ENCODE assay signal across 2 cellular contexts in the genomic region with DNA sequence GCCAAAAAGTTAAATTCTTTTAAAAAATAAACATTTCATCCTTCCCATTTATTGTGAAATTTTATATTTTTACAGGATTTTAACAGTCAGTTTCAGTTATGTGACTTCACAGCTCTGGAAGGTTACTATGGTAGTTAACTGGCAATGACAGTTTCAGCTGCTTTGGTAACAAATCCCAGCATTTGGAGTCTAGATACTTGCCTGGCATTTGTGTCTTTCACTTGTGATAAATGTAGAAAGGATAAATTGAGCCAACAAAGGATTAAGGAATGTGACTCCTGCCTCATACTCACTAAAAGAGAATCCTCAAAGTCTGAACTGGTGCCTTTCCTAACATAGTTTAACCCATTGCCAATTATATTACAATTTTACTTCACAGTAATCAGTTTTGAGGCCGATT.
TF ChIP-seq lines count a peak whose summit lies in the region.

No MANE protein-coding gene starts in this region.

TF ChIP-seq in IMR-90, 13 proteins besides CTCF, POLR2A, EP300 and RAD21:
- TF ChIP-seq RFX5 (IDR thresholded peaks at IDR 0.05; ENCODE audit: low read depth, low read length) (no peak), MAFK (IDR thresholded peaks at IDR 0.05; ENCODE audit: low read depth, low read length) (no peak), NFE2L2 (IDR thresholded peaks at IDR 0.05; ENCODE audit: low read depth, low read length) (no peak), FOS (IDR thresholded peaks at IDR 0.05; ENCODE audit: low read depth, low read length) (no peak), MAZ (IDR thresholded peaks at IDR 0.05; ENCODE audit: borderline replicate concordance, low read depth, low read length) (no peak), SMC3 (IDR thresholded peaks at IDR 0.05; ENCODE audit: low read depth, low read length) (no peak), RCOR1 (IDR thresholded peaks at IDR 0.05; ENCODE audit: insufficient replicate concordance, low read length) (no peak), MXI1 (IDR thresholded peaks at IDR 0.05; ENCODE audit: borderline replicate concordance, low read depth, low read length) (no peak)
- TF ChIP-seq, protein P1, sequence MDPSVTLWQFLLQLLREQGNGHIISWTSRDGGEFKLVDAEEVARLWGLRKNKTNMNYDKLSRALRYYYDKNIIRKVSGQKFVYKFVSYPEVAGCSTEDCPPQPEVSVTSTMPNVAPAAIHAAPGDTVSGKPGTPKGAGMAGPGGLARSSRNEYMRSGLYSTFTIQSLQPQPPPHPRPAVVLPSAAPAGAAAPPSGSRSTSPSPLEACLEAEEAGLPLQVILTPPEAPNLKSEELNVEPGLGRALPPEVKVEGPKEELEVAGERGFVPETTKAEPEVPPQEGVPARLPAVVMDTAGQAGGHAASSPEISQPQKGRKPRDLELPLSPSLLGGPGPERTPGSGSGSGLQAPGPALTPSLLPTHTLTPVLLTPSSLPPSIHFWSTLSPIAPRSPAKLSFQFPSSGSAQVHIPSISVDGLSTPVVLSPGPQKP (IDR thresholded peaks at IDR 0.05; ENCODE audit: borderline replicate concordance, low read depth, low read length): no peak
- TF ChIP-seq, protein P2, sequence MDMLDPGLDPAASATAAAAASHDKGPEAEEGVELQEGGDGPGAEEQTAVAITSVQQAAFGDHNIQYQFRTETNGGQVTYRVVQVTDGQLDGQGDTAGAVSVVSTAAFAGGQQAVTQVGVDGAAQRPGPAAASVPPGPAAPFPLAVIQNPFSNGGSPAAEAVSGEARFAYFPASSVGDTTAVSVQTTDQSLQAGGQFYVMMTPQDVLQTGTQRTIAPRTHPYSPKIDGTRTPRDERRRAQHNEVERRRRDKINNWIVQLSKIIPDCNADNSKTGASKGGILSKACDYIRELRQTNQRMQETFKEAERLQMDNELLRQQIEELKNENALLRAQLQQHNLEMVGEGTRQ (IDR thresholded peaks at IDR 0.05; ENCODE audit: low read depth, low read length): no peak

TF ChIP-seq in H1, 55 proteins besides CTCF, POLR2A, EP300 and RAD21:
- TF ChIP-seq SP2 (IDR thresholded peaks at IDR 0.05; ENCODE audit: low read length): no peak
- no peak for TF ChIP-seq TBP (IDR thresholded peaks at IDR 0.05; ENCODE audit: low read depth, low read length)
- no peak for TF ChIP-seq SP1 (IDR thresholded peaks at IDR 0.05; ENCODE audit: low read depth, low read length)
- no peak for TF ChIP-seq ZNF274 (IDR thresholded peaks at IDR 0.05; ENCODE audit: borderline replicate concordance, extremely low read depth, low read length)
- TF ChIP-seq, protein P2 (IDR thresholded peaks at IDR 0.05; ENCODE audit: low read length): no peak
- TF ChIP-seq CHD1 (IDR thresholded peaks at IDR 0.05; ENCODE audit: low read depth, low read length): no peak
- TF ChIP-seq KDM5A (IDR thresholded peaks at IDR 0.05; ENCODE audit: low read length): no peak
- TF ChIP-seq TAF7 (optimal IDR thresholded peaks at IDR 0.05; ENCODE audit: borderline replicate concordance, low read depth, low read length): no peak
- no peak for TF ChIP-seq CHD2 (IDR thresholded peaks at IDR 0.05; ENCODE audit: low read length)
- TF ChIP-seq EGR1 (IDR thresholded peaks at IDR 0.05; ENCODE audit: borderline replicate concordance, low read depth, low read length): no peak
- TF ChIP-seq CEBPB (IDR thresholded peaks at IDR 0.05; ENCODE audit: low read depth, low read length): no peak
- TF ChIP-seq SP4 (IDR thresholded peaks at IDR 0.05; ENCODE audit: low read length): no peak
- no peak for TF ChIP-seq RBBP5 (IDR thresholded peaks at IDR 0.05; ENCODE audit: borderline replicate concordance, low read depth, low read length)
- no peak for TF ChIP-seq POLR2AphosphoS5 (IDR thresholded peaks at IDR 0.05; ENCODE audit: low read depth, low read length)
TF ChIP-seq in H1: peak in this region for 0.
